Comparison of ENCODE assay signal across 1 cellular context in genomic region chr17:78601577-78602190, GRCh38.
A peak's percentile ranks its signal among the peaks of the same experiment; 100 is the strongest.
TF ChIP-seq lines count a peak whose summit lies in the region.

No MANE protein-coding gene starts in this region.

TF ChIP-seq in HepG2, 621 proteins besides CTCF, POLR2A, EP300 and RAD21 (continued from another document and continues in another):
- no peak for TF ChIP-seq ZUFSP (CRISPR knock-in tag; IDR thresholded peaks at IDR 0.05; ENCODE audit: borderline replicate concordance)
- TF ChIP-seq ZNF780A (CRISPR knock-in tag; IDR thresholded peaks at IDR 0.05): no peak
- 0 out of 2 replicates have a peak, but pooled peaks have one; percentile 77 for TF ChIP-seq TBP (CRISPR knock-in tag; IDR thresholded peaks at IDR 0.05)
- no peak for TF ChIP-seq MBNL3 (CRISPR knock-in tag; conservative IDR thresholded peaks at IDR 0.05)
- TF ChIP-seq HCFC1 (IDR thresholded peaks at IDR 0.05; ENCODE audit: low read depth, low read length): no peak
- peak; percentile 85; the same call in 1 of the 2 replicates for TF ChIP-seq SSRP1 (CRISPR knock-in tag; IDR thresholded peaks at IDR 0.05)
- 0 out of 2 replicates have a peak, but pooled peaks have one; percentile 60 for TF ChIP-seq RNF219 (CRISPR knock-in tag; IDR thresholded peaks at IDR 0.05)
- TF ChIP-seq FOXO4 (CRISPR knock-in tag; conservative IDR thresholded peaks at IDR 0.05): no peak
- peak; percentile 73; the same call in 1 of the 2 replicates for TF ChIP-seq ARNTL (CRISPR knock-in tag; IDR thresholded peaks at IDR 0.05)
- no peak for TF ChIP-seq CENPT (CRISPR knock-in tag; IDR thresholded peaks at IDR 0.05; ENCODE audit: low read depth)
- 0 out of 2 replicates have a peak, but pooled peaks have one; percentile 50 for TF ChIP-seq ZSCAN20 (CRISPR knock-in tag; IDR thresholded peaks at IDR 0.05; ENCODE audit: borderline replicate concordance)
- TF ChIP-seq NBN (conservative IDR thresholded peaks at IDR 0.05): no peak
- peak; percentile 82; the same call in 1 of the 2 replicates for TF ChIP-seq ETV6 (CRISPR knock-in tag; conservative IDR thresholded peaks at IDR 0.05)
- peak; percentile 84 for TF ChIP-seq ZNF878 (CRISPR knock-in tag; IDR thresholded peaks at IDR 0.05)
- peak; percentile 89 for TF ChIP-seq FOXJ3 (CRISPR knock-in tag; IDR thresholded peaks at IDR 0.05; ENCODE audit: borderline replicate concordance)
- TF ChIP-seq ATM (IDR thresholded peaks at IDR 0.05; ENCODE audit: borderline replicate concordance): no peak
- TF ChIP-seq PITX1 (CRISPR knock-in tag; IDR thresholded peaks at IDR 0.05): peak; percentile 94
- peak; percentile 77; the same call in 1 of the 2 replicates for TF ChIP-seq SRY (CRISPR knock-in tag; IDR thresholded peaks at IDR 0.05)
- peak; percentile 75 for TF ChIP-seq ZNF264 (CRISPR knock-in tag; IDR thresholded peaks at IDR 0.05)
- no peak for TF ChIP-seq CBX1 (IDR thresholded peaks at IDR 0.05; ENCODE audit: low read depth)
- 0 out of 2 replicates have a peak, but pooled peaks have one; percentile 72 for TF ChIP-seq KLF12 (CRISPR knock-in tag; IDR thresholded peaks at IDR 0.05; ENCODE audit: borderline replicate concordance)
- TF ChIP-seq GLMP (CRISPR knock-in tag; IDR thresholded peaks at IDR 0.05; ENCODE audit: borderline replicate concordance): no peak
- no peak for TF ChIP-seq SMARCE1 (IDR thresholded peaks at IDR 0.05; ENCODE audit: borderline replicate concordance)
- peak; percentile 99 for TF ChIP-seq ZNF770 (CRISPR knock-in tag; IDR thresholded peaks at IDR 0.05)
- peak; percentile 70; the same call in 1 of the 2 replicates for TF ChIP-seq SALL2 (CRISPR knock-in tag; IDR thresholded peaks at IDR 0.05)
- TF ChIP-seq ZNF501 (CRISPR knock-in tag; IDR thresholded peaks at IDR 0.05): peak; percentile 88
- TF ChIP-seq ISL2 (CRISPR knock-in tag; IDR thresholded peaks at IDR 0.05): peak; percentile 94
- TF ChIP-seq ZBTB21 (CRISPR knock-in tag; IDR thresholded peaks at IDR 0.05): peak; percentile 92
- TF ChIP-seq NR2F6 (IDR thresholded peaks at IDR 0.05): peak; percentile 83
- peak; percentile 92 for TF ChIP-seq NR2F6 (CRISPR knock-in tag; IDR thresholded peaks at IDR 0.05)
- peak; percentile 66 for TF ChIP-seq ZFX (CRISPR knock-in tag; IDR thresholded peaks at IDR 0.05; ENCODE audit: low read depth)
- 0 out of 2 replicates have a peak, but pooled peaks have one; percentile 70 for TF ChIP-seq SNAPC2 (CRISPR knock-in tag; IDR thresholded peaks at IDR 0.05)
- no peak for TF ChIP-seq ZNF256 (CRISPR knock-in tag; conservative IDR thresholded peaks at IDR 0.05)
- TF ChIP-seq ZFY (CRISPR knock-in tag; IDR thresholded peaks at IDR 0.05): peak; percentile 46; the same call in 1 of the 2 replicates
- no peak for TF ChIP-seq MXD1 (CRISPR knock-in tag; IDR thresholded peaks at IDR 0.05)
- 0 out of 2 replicates have a peak, but pooled peaks have one; percentile 42 for TF ChIP-seq HOXD1 (CRISPR knock-in tag; IDR thresholded peaks at IDR 0.05)
- peak; percentile 42; the same call in 1 of the 2 replicates for TF ChIP-seq TCF7L2 (IDR thresholded peaks at IDR 0.05; ENCODE audit: low read depth, low read length)
- peak; percentile 35; the same call in 1 of the 2 replicates for TF ChIP-seq KLF9 (CRISPR knock-in tag; IDR thresholded peaks at IDR 0.05; ENCODE audit: low read depth)
- TF ChIP-seq ZNF687 (CRISPR knock-in tag; IDR thresholded peaks at IDR 0.05): peak; percentile 61; the same call in 1 of the 2 replicates
- TF ChIP-seq ZNF263 (CRISPR knock-in tag; IDR thresholded peaks at IDR 0.05): peak; percentile 84
- TF ChIP-seq ZBTB46 (CRISPR knock-in tag; IDR thresholded peaks at IDR 0.05; ENCODE audit: borderline replicate concordance): no peak
- TF ChIP-seq SAFB2 (CRISPR knock-in tag; IDR thresholded peaks at IDR 0.05; ENCODE audit: borderline replicate concordance, low read depth): no peak
- peak; percentile 85 for TF ChIP-seq PATZ1 (CRISPR knock-in tag; IDR thresholded peaks at IDR 0.05)
- no peak for TF ChIP-seq HMGA1 (CRISPR knock-in tag; conservative IDR thresholded peaks at IDR 0.05)
- no peak for TF ChIP-seq RFX1 (IDR thresholded peaks at IDR 0.05)
- TF ChIP-seq GMEB2 (CRISPR knock-in tag; IDR thresholded peaks at IDR 0.05; ENCODE audit: low read depth): no peak
- no peak for TF ChIP-seq BHLHE40 (IDR thresholded peaks at IDR 0.05; ENCODE audit: low read length)
